Comparison of ENCODE assay signal across 1 cellular context in genomic region chr4:10115657-10116624, GRCh38.
TF ChIP-seq lines count a peak whose summit lies in the region.

No MANE protein-coding gene starts in this region.

TF ChIP-seq in HepG2, 621 proteins besides CTCF, POLR2A, EP300 and RAD21 (continued from another document and continues in another):
- TF ChIP-seq TEF (CRISPR knock-in tag; IDR thresholded peaks at IDR 0.05), result no peak
- TF ChIP-seq ZNF746 (CRISPR knock-in tag; IDR thresholded peaks at IDR 0.05), result no peak
- TF ChIP-seq ZNF263 (CRISPR knock-in tag; IDR thresholded peaks at IDR 0.05), result no peak
- peak; percentile 73 for TF ChIP-seq AGO2 (optimal IDR thresholded peaks at IDR 0.05; ENCODE audit: low read depth, low read length)
- TF ChIP-seq ZNF501 (CRISPR knock-in tag; IDR thresholded peaks at IDR 0.05), result no peak
- peak; percentile 51; the same call in 1 of the 2 replicates for TF ChIP-seq PHF21A (CRISPR knock-in tag; IDR thresholded peaks at IDR 0.05)
- 0 out of 2 replicates have a peak, but pooled peaks have one; percentile 3 for TF ChIP-seq MYC (CRISPR knock-in tag; IDR thresholded peaks at IDR 0.05; ENCODE audit: borderline replicate concordance)
- TF ChIP-seq NR2F2 (IDR thresholded peaks at IDR 0.05; ENCODE audit: borderline replicate concordance, low read depth), result no peak
- no peak for TF ChIP-seq THRA (CRISPR knock-in tag; IDR thresholded peaks at IDR 0.05; ENCODE audit: borderline replicate concordance)
- TF ChIP-seq TRAFD1 (CRISPR knock-in tag; IDR thresholded peaks at IDR 0.05; ENCODE audit: borderline replicate concordance), result no peak
- TF ChIP-seq ZNF276 (CRISPR knock-in tag; IDR thresholded peaks at IDR 0.05; ENCODE audit: low read depth), result no peak; the same call in 1 of the 2 replicates
- no peak for TF ChIP-seq ZNF10 (CRISPR knock-in tag; IDR thresholded peaks at IDR 0.05; ENCODE audit: borderline replicate concordance, low read depth)
- no peak for TF ChIP-seq ZSCAN22 (CRISPR knock-in tag; IDR thresholded peaks at IDR 0.05)
- peak; percentile 23; the same call in 1 of the 2 replicates for TF ChIP-seq ELF1 (CRISPR knock-in tag; IDR thresholded peaks at IDR 0.05)
- TF ChIP-seq ZBTB46 (CRISPR knock-in tag; IDR thresholded peaks at IDR 0.05; ENCODE audit: borderline replicate concordance), result no peak
- 0 out of 2 replicates have a peak, but pooled peaks have one; percentile 5 for TF ChIP-seq MAX (IDR thresholded peaks at IDR 0.05)
- TF ChIP-seq TBX3 (IDR thresholded peaks at IDR 0.05; ENCODE audit: borderline replicate concordance), result no peak
- no peak for TF ChIP-seq PTBP1 (IDR thresholded peaks at IDR 0.05; ENCODE audit: low read depth, low read length, poor library complexity, severe bottlenecking)
- TF ChIP-seq ZNF703 (CRISPR knock-in tag; IDR thresholded peaks at IDR 0.05; ENCODE audit: borderline replicate concordance), result no peak
- TF ChIP-seq ZNF30 (CRISPR knock-in tag; IDR thresholded peaks at IDR 0.05), result 0 out of 2 replicates have a peak, but pooled peaks have one; percentile 16
- TF ChIP-seq TFE3 (CRISPR knock-in tag; IDR thresholded peaks at IDR 0.05), result no peak
- TF ChIP-seq ZNF136 (CRISPR knock-in tag; IDR thresholded peaks at IDR 0.05; ENCODE audit: low read depth), result no peak
- TF ChIP-seq MTF2 (CRISPR knock-in tag; IDR thresholded peaks at IDR 0.05; ENCODE audit: borderline replicate concordance), result no peak
- TF ChIP-seq KDM5B (CRISPR knock-in tag; IDR thresholded peaks at IDR 0.05; ENCODE audit: borderline replicate concordance), result no peak
- no peak for TF ChIP-seq ZXDC (CRISPR knock-in tag; IDR thresholded peaks at IDR 0.05)
- peak; percentile 42; the same call in 1 of the 2 replicates for TF ChIP-seq ZNF788 (CRISPR knock-in tag; IDR thresholded peaks at IDR 0.05; ENCODE audit: borderline replicate concordance)
- no peak for TF ChIP-seq CSRNP1 (CRISPR knock-in tag; IDR thresholded peaks at IDR 0.05)
- no peak for TF ChIP-seq YY1 (IDR thresholded peaks at IDR 0.05; ENCODE audit: insufficient read depth, insufficient replicate concordance, low read depth, low read length)
- no peak for TF ChIP-seq ZNF674 (CRISPR knock-in tag; IDR thresholded peaks at IDR 0.05; ENCODE audit: low read depth)
- 0 out of 2 replicates have a peak, but pooled peaks have one; percentile 56 for TF ChIP-seq TBX2 (CRISPR knock-in tag; IDR thresholded peaks at IDR 0.05; ENCODE audit: borderline replicate concordance)
- TF ChIP-seq FLYWCH1 (CRISPR knock-in tag; IDR thresholded peaks at IDR 0.05), result no peak
- no peak; the same call in 1 of the 2 replicates for TF ChIP-seq ESRRA (CRISPR knock-in tag; IDR thresholded peaks at IDR 0.05; ENCODE audit: low read depth)
- TF ChIP-seq ZNF446 (CRISPR knock-in tag; IDR thresholded peaks at IDR 0.05), result peak; percentile 57
- 0 out of 2 replicates have a peak, but pooled peaks have one; percentile 19 for TF ChIP-seq ARNT2 (CRISPR knock-in tag; IDR thresholded peaks at IDR 0.05; ENCODE audit: low read depth)
- no peak for TF ChIP-seq ZNF883 (CRISPR knock-in tag; IDR thresholded peaks at IDR 0.05; ENCODE audit: not compliant biosample characterization)
- no peak for TF ChIP-seq ARHGAP35 (CRISPR knock-in tag; IDR thresholded peaks at IDR 0.05; ENCODE audit: borderline replicate concordance)
- TF ChIP-seq ZNF570 (CRISPR knock-in tag; IDR thresholded peaks at IDR 0.05; ENCODE audit: borderline replicate concordance), result no peak
- 0 out of 2 replicates have a peak, but pooled peaks have one; percentile 13 for TF ChIP-seq CREM (IDR thresholded peaks at IDR 0.05)
- no peak for TF ChIP-seq CREM (CRISPR knock-in tag; IDR thresholded peaks at IDR 0.05)
- no peak for TF ChIP-seq ZHX2 (IDR thresholded peaks at IDR 0.05; ENCODE audit: low read depth)
- no peak for TF ChIP-seq ZHX2 (CRISPR knock-in tag; IDR thresholded peaks at IDR 0.05; ENCODE audit: borderline replicate concordance)
- 0 out of 2 replicates have a peak, but pooled peaks have one; percentile 22 for TF ChIP-seq SRY (CRISPR knock-in tag; IDR thresholded peaks at IDR 0.05)
- TF ChIP-seq ZNF777 (CRISPR knock-in tag; IDR thresholded peaks at IDR 0.05), result peak; percentile 69
